Comparison of ENCODE assay signal across 8 cellular contexts in genomic region chr7:100563809-100564400, GRCh38. TPM values are rescaled to one million over a fixed set of nuclear protein-coding genes. Genes with fewer than 3 reads are reported as not detected.
DNase-seq lines count a peak whose midpoint lies in the region; ATAC-seq, FAIRE-seq and TF ChIP-seq lines count a peak whose summit lies in the region.

No MANE protein-coding gene starts in this region.

- ATAC-seq in gastroesophageal sphincter (peak; percentile 65), HG02870 (IDR thresholded peaks at IDR 0.05; ENCODE audit: unreplicated experiment) (no peak)

- TF ChIP-seq EP300 in gastroesophageal sphincter (IDR thresholded peaks at IDR 0.05), result no peak

- H3K27ac ChIP-seq in SJCRH30 (no peak overlapping the region), gastroesophageal sphincter (no peak overlapping the region), parathyroid adenoma (no peak overlapping the region), uterus (peak overlapping the region in 1 of 2 donors; percentile 21)

- whole genome bisulfite sequencing in gastroesophageal sphincter (ENCODE audit: low coverage in 1 of 2), 2 donors, result 30 to 49% methylated on average over 5 to 6 of the region's 12 CpGs

- no peak overlapping the region for H3K4me2 ChIP-seq in parathyroid adenoma (ENCODE audit: low read length)

- H3K79me2 ChIP-seq in parathyroid adenoma, result no peaks in the 10 kb centered on the region

- intact Hi-C loops in uterus (cut with DNase I; ENCODE audit: low total_unique reads), result loop anchor here (10.0 kb wide), 1 partner anchor 121 kb away; no protein-coding TSS in a partner anchor

- TF ChIP-seq POLR2A in gastroesophageal sphincter (IDR thresholded peaks at IDR 0.05) (no peak), uterus (IDR thresholded peaks at IDR 0.05) (no peak)

- H2AFZ ChIP-seq in parathyroid adenoma, result peak overlapping the region; percentile 28

- DNase-seq in D721Med (ENCODE audit: insufficient read length, low spot score) (peak; percentile 97), HK-2 (ENCODE audit: unreplicated experiment) (peak; percentile 79), SJCRH30 (peak; percentile 84 to 88), uterus (peak; percentile 83 to 84)
- peak; percentile 81 for DNase-seq in activated gamma-delta T cell treated with anti-CD3 and anti-CD28 coated beads, Interleukin-2, amount 50 U/mL, for 16 hours (ENCODE audit: low read depth)

- peak; percentile 77 for TF ChIP-seq CTCF in D721Med (IDR thresholded peaks at IDR 0.05; ENCODE audit: insufficient read depth, missing control alignments)
- TF ChIP-seq CTCF in gastroesophageal sphincter (IDR thresholded peaks at IDR 0.05), result peak in 3 of 4 experiments; percentile 92 to 97 (median 92)
- peak; percentile 99 for TF ChIP-seq CTCF in parathyroid adenoma (IDR thresholded peaks at IDR 0.05)
- TF ChIP-seq CTCF in uterus (IDR thresholded peaks at IDR 0.05), result peak; percentile 84 to 94 (median 88)

- no peak for FAIRE-seq in D721Med (lab: Jason Lieb, UNC)

- H3K9ac ChIP-seq in parathyroid adenoma, result no peak overlapping the region

- H3K36me3 ChIP-seq in SJCRH30 (no peaks in the 10 kb centered on the region), gastroesophageal sphincter (peaks cover 0 to 60% of the 10 kb centered on the region in 2 donors), parathyroid adenoma (ENCODE audit: control insufficient read depth, insufficient read depth, low read length) (no peaks in the 10 kb centered on the region), uterus (no peaks in the 10 kb centered on the region)

- H3K4me3 ChIP-seq in SJCRH30 (no peak overlapping the region), gastroesophageal sphincter (no peak overlapping the region), parathyroid adenoma (ENCODE audit: low read depth, low read length) (no peak overlapping the region), uterus (no peak overlapping the region)

- H3K4me1 ChIP-seq in SJCRH30 (peaks cover 9% of the 10 kb centered on the region; the same call in 1 of the 2 replicates), gastroesophageal sphincter (peaks cover 0 to 25% (median 0%) of the 10 kb centered on the region in 3 donors), parathyroid adenoma (peaks cover 6% of the 10 kb centered on the region), uterus (no peaks in the 10 kb centered on the region)

- H3K27me3 ChIP-seq in SJCRH30 (no peaks in the 10 kb centered on the region), gastroesophageal sphincter (no peaks in the 10 kb centered on the region), parathyroid adenoma (ENCODE audit: control insufficient read depth, insufficient read depth, low read length) (no peaks in the 10 kb centered on the region), uterus (no peaks in the 10 kb centered on the region)

- H3K9me3 ChIP-seq in SJCRH30 (replicated peaks) (no peaks in the 10 kb centered on the region), gastroesophageal sphincter (no peaks in the 10 kb centered on the region), parathyroid adenoma (ENCODE audit: control insufficient read depth, low read length) (no peaks in the 10 kb centered on the region), uterus (no peaks in the 10 kb centered on the region)

RNA-seq across cellular contexts. Expression of gene SAP25, which starts 9.8 kb away (rescaled TPM):
- total RNA-seq in SJCRH30 (2014; rRNA removed; shearing (Covaris generic)), result 0.30 and 1.2 TPM in 2 replicates
- total RNA-seq in gastroesophageal sphincter (1 to 10 TPM in 1 of 4 donors, not detected in 3; 5.6 TPM), uterus (1 to 10 TPM in 1 of 4 donors, under 1 TPM in 1, not detected in 2; 0.69 to 6.0 TPM)

RNA-seq across cellular contexts. Expression of gene LRCH4, which starts 22.0 kb away (rescaled TPM):
- 19.8 and 33.2 TPM in 2 replicates for total RNA-seq in SJCRH30 (2014; rRNA removed; shearing (Covaris generic))
- total RNA-seq in gastroesophageal sphincter (10 to 100 TPM; 16.1 to 53.2 (median 50.0) TPM), uterus (100 to 1,000 TPM in 1 of 4 donors, 10 to 100 TPM in 3; 11.5 to 179 (median 56.8) TPM)

RNA-seq across cellular contexts. Expression of gene FBXO24, which starts 22.2 kb away (rescaled TPM):
- total RNA-seq in SJCRH30 (2014; rRNA removed; shearing (Covaris generic)), result 0.10 TPM in 1 of 2 replicates, not detected in the other
- total RNA-seq in gastroesophageal sphincter (1 to 10 TPM in 2 of 4 donors, not detected in 2; 1.8 to 1.9 TPM), uterus (1 to 10 TPM in 2 of 4 donors, not detected in 2; 2.9 to 4.9 TPM)

RNA-seq across cellular contexts. Expression of gene AGFG2, which starts 24.9 kb away (rescaled TPM):
- 7.2 and 9.0 TPM in 2 replicates for total RNA-seq in SJCRH30 (2014; rRNA removed; shearing (Covaris generic))
- total RNA-seq in gastroesophageal sphincter (10 to 100 TPM; 26.0 to 60.1 (median 36.6) TPM), uterus (10 to 100 TPM in 3 of 4 donors, 1 to 10 TPM in 1; 6.8 to 64.4 (median 20.4) TPM)

RNA-seq across cellular contexts. Expression of gene PCOLCE, which starts 38.3 kb away (rescaled TPM):
- 41.2 and 43.4 TPM in 2 replicates for total RNA-seq in SJCRH30 (2014; rRNA removed; shearing (Covaris generic))
- 10 to 100 TPM in 3 of 4 donors, 1 to 10 TPM in 1; 6.8 to 42.5 (median 16.6) TPM for total RNA-seq in gastroesophageal sphincter
- total RNA-seq in uterus, result 100 to 1,000 TPM in 1 of 4 donors, 10 to 100 TPM in 2, 1 to 10 TPM in 1; 6.2 to 151 (median 57.8) TPM
